In genomic region chr22:40939202-40939601, GRCh38 we compare ENCODE assay signal across 23 cellular contexts.
"Had no signal": no experiment of that assay in that cellular context is flagged by ENCODE, and none has a peak within 500 bp of the region (broad histone marks: within the 10 kb centered on the region; RNA-seq: fewer than 3 reads in every experiment).

No MANE protein-coding gene starts in this region.

- H3K27ac Mint-ChIP-seq: activated naive CD4-positive, alpha-beta T cell treated with anti-CD3 and anti-CD28 coated beads for 36 hours; activated naive CD8-positive, alpha-beta T cell treated with anti-CD3 and anti-CD28 coated beads, Interleukin-2, amount 50 U/mL, for 24 hours; activated T-helper 2 cell treated with anti-CD3 and anti-CD28 coated beads, Interferon-gamma antibody, Interleukin-2, Interleukin-4, amounts not matched to agents 10 μg/mL and 5 μg/mL and 100 μg/mL, durations not matched to agents 14 hours and 24 hours and 36 hours; brain; mesothelial cell of epicardium; natural killer cell treated with Interleukin-12 subunit alpha and Interleukin-12 subunit beta and Interleukin-15 and Interleukin-18, amount 100 ng/mL, for 72 hours had no signal

- FAIRE-seq: endometrium, kidney, pancreas, small intestine, urothelium cell line had no signal

- H3K27ac ChIP-seq: colonic mucosa, gastrocnemius medialis, heart left ventricle, neutrophil, pancreas, right lobe of liver, tibial artery had no signal

- H3K27me3 Mint-ChIP-seq: activated naive CD8-positive, alpha-beta T cell treated with anti-CD3 and anti-CD28 coated beads, Interleukin-2, amount 50 U/mL, for 24 hours; brain; natural killer cell treated with Interleukin-12 subunit alpha and Interleukin-12 subunit beta and Interleukin-15 and Interleukin-18, amount 100 ng/mL, for 72 hours had no signal

- H3K9me3 ChIP-seq: colonic mucosa, gastrocnemius medialis, heart left ventricle, neutrophil, pancreas, right lobe of liver, tibial artery had no signal

- H3K4me3 ChIP-seq: colonic mucosa, gastrocnemius medialis, heart left ventricle, lung, pancreas, right lobe of liver, tibial artery had no signal

- H3K27me3 ChIP-seq: colonic mucosa, gastrocnemius medialis, heart left ventricle, neutrophil, pancreas, right lobe of liver, tibial artery had no signal

- H3K36me3 Mint-ChIP-seq: natural killer cell treated with Interleukin-12 subunit alpha and Interleukin-12 subunit beta and Interleukin-15 and Interleukin-18, amount 100 ng/mL, for 72 hours had no signal

- H3K4me3 Mint-ChIP-seq: activated naive CD4-positive, alpha-beta T cell treated with anti-CD3 and anti-CD28 coated beads for 36 hours; activated naive CD8-positive, alpha-beta T cell treated with anti-CD3 and anti-CD28 coated beads, Interleukin-2, amount 50 U/mL, for 24 hours; brain; mesothelial cell of epicardium; natural killer cell treated with Interleukin-12 subunit alpha and Interleukin-12 subunit beta and Interleukin-15 and Interleukin-18, amount 100 ng/mL, for 72 hours had no signal

- DNase-seq: activated CD8-positive, alpha-beta memory T cell treated with anti-CD3 and anti-CD28 coated beads, Interleukin-2, amount 50 U/mL, for 4 hours; activated naive CD4-positive, alpha-beta T cell treated with anti-CD3 and anti-CD28 coated beads for 36 hours; activated naive CD8-positive, alpha-beta T cell treated with anti-CD3 and anti-CD28 coated beads, Interleukin-2, amount 50 U/mL, for 24 hours; anterior cingulate cortex; central memory CD4-positive, alpha-beta T cell; colonic mucosa; gastrocnemius medialis; heart left ventricle; kidney; pancreas; right lobe of liver; small intestine; stimulated activated CD4-positive, alpha-beta T cell treated with anti-CD3 and anti-CD28 coated beads, Interleukin-4, amount 100 ng/mL, for 1 hour; substantia nigra; tibial artery had no signal

- H3K4me1 Mint-ChIP-seq: brain, mesothelial cell of epicardium had no signal

- H3K4me1 ChIP-seq: colonic mucosa, gastrocnemius medialis, heart left ventricle, pancreas, right lobe of liver, tibial artery had no signal

- H3K9me3 Mint-ChIP-seq: activated naive CD4-positive, alpha-beta T cell treated with anti-CD3 and anti-CD28 coated beads for 36 hours; activated naive CD8-positive, alpha-beta T cell treated with anti-CD3 and anti-CD28 coated beads, Interleukin-2, amount 50 U/mL, for 24 hours; activated T-helper 2 cell treated with anti-CD3 and anti-CD28 coated beads, Interferon-gamma antibody, Interleukin-2, Interleukin-4, amounts not matched to agents 10 μg/mL and 5 μg/mL and 100 μg/mL, durations not matched to agents 14 hours and 24 hours and 36 hours; brain; mesothelial cell of epicardium; natural killer cell treated with Interleukin-12 subunit alpha and Interleukin-12 subunit beta and Interleukin-15 and Interleukin-18, amount 100 ng/mL, for 72 hours had no signal

- H3K36me3 ChIP-seq: colonic mucosa, gastrocnemius medialis, neutrophil, pancreas, right lobe of liver had no signal
